22 cellular contexts compared by ENCODE assay signal in the genomic region with DNA sequence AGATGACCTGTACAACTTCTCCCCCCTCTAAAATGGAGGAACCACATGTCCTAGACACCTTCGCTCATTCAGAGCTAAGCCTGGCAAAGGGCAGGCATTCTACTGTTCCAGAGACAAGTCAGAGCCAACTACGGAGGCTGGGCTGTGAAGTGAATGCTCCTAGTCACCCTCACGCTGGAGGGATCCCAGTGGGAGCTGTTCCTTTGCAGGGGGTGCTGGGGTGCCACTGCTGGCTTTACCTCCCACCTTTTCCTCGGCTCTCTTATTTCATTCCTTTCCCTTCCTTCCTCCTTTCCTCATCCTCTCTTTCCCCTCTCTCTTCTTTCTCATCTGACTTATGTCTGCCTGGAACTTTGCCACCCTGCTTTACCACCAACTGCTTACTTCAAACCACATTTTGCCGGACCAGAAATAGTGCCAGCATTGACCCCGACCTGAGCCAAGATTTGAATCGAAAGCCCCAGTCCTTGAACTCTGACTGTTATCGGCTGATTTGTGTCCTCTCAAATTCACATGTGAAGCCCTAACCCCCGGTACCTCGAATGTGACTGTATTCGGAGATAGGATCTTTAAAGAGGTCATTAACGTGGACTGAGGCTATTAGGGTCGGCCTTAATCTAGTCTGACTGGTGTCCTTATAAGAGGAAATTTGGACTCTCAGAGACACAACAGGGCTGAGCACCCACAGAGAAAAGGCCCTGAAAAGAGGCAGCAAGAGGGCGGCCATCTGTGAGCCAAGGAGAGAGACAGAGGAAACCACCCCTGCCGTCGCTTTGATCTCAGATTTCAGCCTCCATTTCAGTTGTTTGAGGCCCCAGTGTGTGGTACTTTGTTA. TPM values are rescaled to one million over a fixed set of nuclear protein-coding genes. Genes with fewer than 3 reads are reported as not detected.
"Had no signal": no experiment of that assay in that cellular context is flagged by ENCODE, and none has a peak within 500 bp of the region (broad histone marks: within the 10 kb centered on the region; RNA-seq: fewer than 3 reads in every experiment).

No MANE protein-coding gene starts in this region.

- H3K4me3 Mint-ChIP-seq: activated naive CD4-positive, alpha-beta T cell treated with anti-CD3 and anti-CD28 coated beads for 36 hours; activated naive CD8-positive, alpha-beta T cell treated with anti-CD3 and anti-CD28 coated beads, Interleukin-2, amount 50 U/mL, for 24 hours had no signal

- H3K36me3 Mint-ChIP-seq: naive thymus-derived CD8-positive, alpha-beta T cell had no signal

- H3K4me3 ChIP-seq: breast epithelium, dorsolateral prefrontal cortex, gastroesophageal sphincter, heart right ventricle, left lung, mucosa of descending colon, skin epidermis, suprapubic skin had no signal

- H3K27ac Mint-ChIP-seq: activated naive CD4-positive, alpha-beta T cell treated with anti-CD3 and anti-CD28 coated beads for 36 hours; activated naive CD8-positive, alpha-beta T cell treated with anti-CD3 and anti-CD28 coated beads, Interleukin-2, amount 50 U/mL, for 24 hours; naive thymus-derived CD8-positive, alpha-beta T cell had no signal

- H3K4me1 Mint-ChIP-seq: activated naive CD8-positive, alpha-beta T cell treated with anti-CD3 and anti-CD28 coated beads, Interleukin-2, amount 50 U/mL, for 24 hours; naive thymus-derived CD8-positive, alpha-beta T cell had no signal

- H3K36me3 ChIP-seq: breast epithelium, gastroesophageal sphincter, heart right ventricle, left lung, suprapubic skin had no signal

- ATAC-seq: activated CD4-positive, CD25-positive, alpha-beta regulatory T cell treated with anti-CD3 and anti-CD28 coated beads, Interleukin-2, amount 50 U/mL, for 24 hours; activated naive CD8-positive, alpha-beta T cell treated with anti-CD3 and anti-CD28 coated beads, Interleukin-2, amount 50 U/mL, for 24 hours; gastroesophageal sphincter; heart right ventricle; left lung; mucosa of descending colon; naive thymus-derived CD8-positive, alpha-beta T cell; stimulated activated naive CD8-positive, alpha-beta T cell treated with anti-CD3 and anti-CD28 coated beads, Interleukin-15, Interleukin-2, amounts not matched to agents 100 U/mL and 50 U/mL, for 24 hours had no signal

- DNase-seq: activated CD4-positive, alpha-beta T cell treated with anti-CD3 and anti-CD28 coated beads, Interleukin-2, amount 50 U/mL, for 1 hour; activated naive CD4-positive, alpha-beta T cell treated with anti-CD3 and anti-CD28 coated beads for 36 hours; activated naive CD8-positive, alpha-beta T cell treated with anti-CD3 and anti-CD28 coated beads, Interleukin-2, amount 50 U/mL, for 24 hours; activated T-cell treated with anti-CD3 and anti-CD28 coated beads for 4 hours; aorta; erythroblast; heart right ventricle; left lung; mucosa of descending colon; naive thymus-derived CD8-positive, alpha-beta T cell; nucleus accumbens; posterior cingulate gyrus; stimulated activated CD4-positive, alpha-beta T cell treated with anti-CD3 and anti-CD28 coated beads, Interleukin-15, amount 100 ng/mL, for 24 hours; stimulated activated CD4-positive, alpha-beta T cell treated with anti-CD3 and anti-CD28 coated beads, Interleukin-4, amount 100 ng/mL, for 1 hour; stimulated activated naive CD8-positive, alpha-beta T cell treated with anti-CD3 and anti-CD28 coated beads, Interleukin-15, Interleukin-2, amounts not matched to agents 100 U/mL and 50 U/mL, for 24 hours; trophoblast cell had no signal

- H3K9me3 ChIP-seq: breast epithelium, gastroesophageal sphincter, left lung, mucosa of descending colon, suprapubic skin had no signal

- H3K4me1 ChIP-seq: breast epithelium, left lung, suprapubic skin had no signal

- H3K9me3 Mint-ChIP-seq: activated naive CD4-positive, alpha-beta T cell treated with anti-CD3 and anti-CD28 coated beads for 36 hours; activated naive CD8-positive, alpha-beta T cell treated with anti-CD3 and anti-CD28 coated beads, Interleukin-2, amount 50 U/mL, for 24 hours had no signal

- H3K27ac ChIP-seq: breast epithelium, dorsolateral prefrontal cortex, gastroesophageal sphincter, heart right ventricle, left lung, skin epidermis, suprapubic skin had no signal

RNA-seq across cellular contexts. Expression of a gene that starts 31.4 kb away (rescaled TPM):
- total RNA-seq: activated naive CD4-positive, alpha-beta T cell treated with anti-CD3 and anti-CD28 coated beads for 36 hours; aorta; breast epithelium; gastroesophageal sphincter; heart right ventricle; left lung; mucosa of descending colon; naive thymus-derived CD8-positive, alpha-beta T cell; suprapubic skin had no signal
